Comparison of ENCODE assay signal across 30 cellular contexts in genomic region chr20:59822291-59823029, GRCh38.
DNase-seq lines count a peak whose midpoint lies in the region; ATAC-seq, FAIRE-seq and TF ChIP-seq lines count a peak whose summit lies in the region.
"Had no signal": no experiment of that assay in that cellular context is flagged by ENCODE, and none has a peak within 500 bp of the region (broad histone marks: within the 10 kb centered on the region; RNA-seq: fewer than 3 reads in every experiment).

No MANE protein-coding gene starts in this region.

- no peak for TF ChIP-seq POLR2A in H54 (IDR thresholded peaks at IDR 0.05; ENCODE audit: low read depth, low read length)

- no peak for FAIRE-seq in H54 (lab: Jason Lieb, UNC)

- H3K27me3 Mint-ChIP-seq in osteocyte (ENCODE audit: unreplicated experiment): no peaks in the 10 kb centered on the region

- TF ChIP-seq CTCF in osteocyte (IDR thresholded peaks at IDR 0.05): no peak

- no peaks in the 10 kb centered on the region for H3K27me3 ChIP-seq in H7 (ENCODE audit: control insufficient read depth, insufficient read depth, low read length)
- H3K27me3 ChIP-seq: neural progenitor cell, right lobe of liver, transverse colon had no signal

- no peaks in the 10 kb centered on the region for H3K36me3 ChIP-seq in H7 (replicated peaks; ENCODE audit: control insufficient read depth, insufficient read depth, low read length)
- H3K36me3 ChIP-seq: neural progenitor cell, right lobe of liver, transverse colon had no signal

- H3K36me3 Mint-ChIP-seq in osteocyte (ENCODE audit: unreplicated experiment): no peaks in the 10 kb centered on the region
- H3K36me3 Mint-ChIP-seq: immature natural killer cell, neural progenitor cell had no signal

- no peak overlapping the region for H3K4me3 ChIP-seq in H7 (ENCODE audit: insufficient read depth, low read depth, low read length)
- H3K4me3 ChIP-seq: neural progenitor cell, right lobe of liver, transverse colon had no signal

- DNase-seq in DMS53 (lab: John Stamatoyannopoulos, UW) (peak; percentile 42), DMS53 treated with DMSO at 0.1 percent for 48 hours (lab: John Stamatoyannopoulos, UW; ENCODE audit: unreplicated experiment) (no peak), H7 (peak; percentile 59), ecto neural progenitor cell (ENCODE audit: low spot score) (peak; percentile 33), osteocyte (ENCODE audit: extremely low spot score, unreplicated experiment) (peak; percentile 79), H54 (ENCODE audit: insufficient read length, low spot score) (no peak), COLO668 (lab: John Stamatoyannopoulos, UW; ENCODE audit: unreplicated experiment) (no peak)
- DNase-seq: activated CD4-positive, alpha-beta T cell treated with anti-CD3 and anti-CD28 coated beads for 36 hours; activated naive CD4-positive, alpha-beta T cell; DMS79 treated with DMSO at 0.1 percent for 48 hours; GDM1; HFFc6; immature natural killer cell; mesendoderm; MV-4-11; NCI-H1436 treated with DMSO at 0.1 percent for 48 hours; NCI-H2081 treated with DMSO at 0.1 percent for 48 hours; NCI-H2227 treated with DMSO at 0.1 percent for 48 hours; right lobe of liver; SIG-M5; stimulated activated CD4-positive, alpha-beta T cell treated with anti-CD3 and anti-CD28 coated beads, Interleukin-12 subunit alpha, Interleukin-12 subunit beta, amount 100 ng/mL, for 4 hours; stimulated activated CD4-positive, alpha-beta T cell treated with anti-CD3 and anti-CD28 coated beads, Interleukin-4, amount 100 ng/mL, for 1 hour; SW 1271; T-helper 9 cell; transverse colon had no signal

- no peaks in the 10 kb centered on the region for H3K9me3 Mint-ChIP-seq in osteocyte (ENCODE audit: unreplicated experiment)
- H3K9me3 Mint-ChIP-seq: immature natural killer cell, neural progenitor cell had no signal

- ATAC-seq in GM18519 (IDR thresholded peaks at IDR 0.05; ENCODE audit: low FRiP score, unreplicated experiment): no peak
- ATAC-seq: activated CD4-positive, alpha-beta T cell treated with anti-CD3 and anti-CD28 coated beads for 36 hours; left lobe of liver; Panc1; right lobe of liver had no signal

- H3K27ac Mint-ChIP-seq in osteocyte (ENCODE audit: unreplicated experiment): no peak overlapping the region
- H3K27ac Mint-ChIP-seq: activated CD4-positive, alpha-beta T cell treated with anti-CD3 and anti-CD28 coated beads for 36 hours; HFFc6; IgD-negative memory B cell; immature natural killer cell had no signal

- no peaks in the 10 kb centered on the region for H3K4me1 Mint-ChIP-seq in osteocyte (ENCODE audit: unreplicated experiment)
- H3K4me1 Mint-ChIP-seq: activated CD4-positive, alpha-beta T cell treated with anti-CD3 and anti-CD28 coated beads for 36 hours; IgD-negative memory B cell; immature natural killer cell had no signal

- no peak overlapping the region for H3K4me3 Mint-ChIP-seq in osteocyte (ENCODE audit: unreplicated experiment)
- H3K4me3 Mint-ChIP-seq: activated CD4-positive, alpha-beta T cell treated with anti-CD3 and anti-CD28 coated beads for 36 hours; HFFc6; IgD-negative memory B cell; immature natural killer cell; neural progenitor cell had no signal

Comparison
In these comparisons a context has a peak if more than half of its experiments do, and no peak if none do; other contexts are left out.
1. DNase-seq: peak in DMS53 (single experiment), H7 (single experiment), ecto neural progenitor cell (single experiment) and osteocyte (single experiment); none in DMS53 treated with DMSO at 0.1 percent for 48 hours (single experiment), H54 (single experiment) and COLO668 (single experiment).